ENCODE assay signal across 20 cellular contexts in the genomic region with DNA sequence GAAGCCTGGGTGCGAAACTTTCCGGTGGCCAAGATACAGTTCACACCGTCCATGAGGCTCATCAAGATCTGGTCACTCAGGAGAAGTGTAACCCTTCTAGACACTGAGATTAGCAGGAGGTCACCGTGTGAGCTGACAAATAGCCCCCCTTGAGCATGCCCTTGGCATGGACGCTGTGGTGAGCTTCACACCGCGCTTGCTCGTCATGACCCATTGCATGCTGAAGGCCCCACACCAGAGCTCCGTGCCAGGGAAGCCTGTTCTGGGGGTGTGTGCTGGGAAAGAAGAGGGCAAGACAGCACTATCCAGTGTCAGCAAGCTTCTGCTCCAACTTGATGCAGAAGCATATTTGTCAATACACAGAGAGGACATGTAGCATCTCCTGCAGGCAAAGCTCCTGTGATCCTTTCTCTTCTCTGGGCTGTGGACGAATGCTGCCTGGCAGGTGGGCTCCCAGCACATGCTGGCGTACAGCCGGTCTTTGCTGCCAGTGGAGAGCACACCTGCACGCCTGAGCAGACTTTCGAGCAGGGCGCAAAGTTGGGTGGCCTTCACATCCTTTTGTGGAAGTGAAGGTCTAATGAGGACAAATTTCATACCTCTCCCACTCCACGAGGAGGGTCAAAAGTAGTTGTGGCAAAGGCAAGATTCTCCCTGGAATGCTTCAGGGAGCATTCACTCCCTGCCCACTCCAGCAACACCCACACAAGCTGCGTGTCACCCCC.
"Had no signal": no experiment of that assay in that cellular context is flagged by ENCODE, and none has a peak within 500 bp of the region (broad histone marks: within the 10 kb centered on the region; RNA-seq: fewer than 3 reads in every experiment).

No MANE protein-coding gene starts in this region.

- H3K27ac Mint-ChIP-seq: activated T-cell treated with anti-CD3 and anti-CD28 coated beads, Interleukin-2, amount 50 U/mL, for 72 hours; naive thymus-derived CD4-positive, alpha-beta T cell had no signal

- ATAC-seq: activated naive CD4-positive, alpha-beta T cell treated with anti-CD3 and anti-CD28 coated beads, Interleukin-2, amount 50 U/mL, for 72 hours; gastrocnemius medialis; left colon; naive thymus-derived CD4-positive, alpha-beta T cell; right cardiac atrium had no signal

- H3K4me1 ChIP-seq: gastrocnemius medialis, tibial nerve, vagina had no signal

- DNase-seq: activated CD4-positive, alpha-beta T cell treated with anti-CD3 and anti-CD28 coated beads for 4 hours; activated CD4-positive, alpha-beta T cell treated with anti-CD3 and anti-CD28 coated beads, Interleukin-2, amount 50 U/mL, for 4 hours; activated naive CD4-positive, alpha-beta T cell; activated T-cell treated with anti-CD3 and anti-CD28 coated beads for 4 hours; activated T-cell treated with anti-CD3 and anti-CD28 coated beads, Interleukin-2, amount 50 U/mL, for 72 hours; effector memory CD4-positive, alpha-beta T cell; erythroblast; gastrocnemius medialis; glutamatergic neuron; left colon; midbrain; nucleus accumbens; right cardiac atrium; stimulated activated naive CD4-positive, alpha-beta T cell had no signal

- H3K4me3 Mint-ChIP-seq: activated T-cell treated with anti-CD3 and anti-CD28 coated beads, Interleukin-2, amount 50 U/mL, for 72 hours; central memory CD8-positive, alpha-beta T cell; naive thymus-derived CD4-positive, alpha-beta T cell had no signal

- H3K27me3 Mint-ChIP-seq: central memory CD8-positive, alpha-beta T cell; naive thymus-derived CD4-positive, alpha-beta T cell had no signal

- H3K27ac ChIP-seq: gastrocnemius medialis, hepatocyte, tibial nerve, vagina had no signal

- H3K9me3 Mint-ChIP-seq: activated naive CD4-positive, alpha-beta T cell treated with anti-CD3 and anti-CD28 coated beads, Interleukin-2, amount 50 U/mL, for 72 hours; activated T-cell treated with anti-CD3 and anti-CD28 coated beads, Interleukin-2, amount 50 U/mL, for 72 hours; central memory CD8-positive, alpha-beta T cell; naive thymus-derived CD4-positive, alpha-beta T cell had no signal

- H3K4me3 ChIP-seq: gastrocnemius medialis, hepatocyte, tibial nerve, vagina had no signal

- H3K36me3 ChIP-seq: gastrocnemius medialis had no signal

- H3K4me1 Mint-ChIP-seq: central memory CD8-positive, alpha-beta T cell had no signal

- H3K9me3 ChIP-seq: gastrocnemius medialis, tibial nerve, vagina had no signal

- H3K27me3 ChIP-seq: gastrocnemius medialis, hepatocyte, tibial nerve, vagina had no signal
